14 cellular contexts compared by ENCODE assay signal in the genomic region with DNA sequence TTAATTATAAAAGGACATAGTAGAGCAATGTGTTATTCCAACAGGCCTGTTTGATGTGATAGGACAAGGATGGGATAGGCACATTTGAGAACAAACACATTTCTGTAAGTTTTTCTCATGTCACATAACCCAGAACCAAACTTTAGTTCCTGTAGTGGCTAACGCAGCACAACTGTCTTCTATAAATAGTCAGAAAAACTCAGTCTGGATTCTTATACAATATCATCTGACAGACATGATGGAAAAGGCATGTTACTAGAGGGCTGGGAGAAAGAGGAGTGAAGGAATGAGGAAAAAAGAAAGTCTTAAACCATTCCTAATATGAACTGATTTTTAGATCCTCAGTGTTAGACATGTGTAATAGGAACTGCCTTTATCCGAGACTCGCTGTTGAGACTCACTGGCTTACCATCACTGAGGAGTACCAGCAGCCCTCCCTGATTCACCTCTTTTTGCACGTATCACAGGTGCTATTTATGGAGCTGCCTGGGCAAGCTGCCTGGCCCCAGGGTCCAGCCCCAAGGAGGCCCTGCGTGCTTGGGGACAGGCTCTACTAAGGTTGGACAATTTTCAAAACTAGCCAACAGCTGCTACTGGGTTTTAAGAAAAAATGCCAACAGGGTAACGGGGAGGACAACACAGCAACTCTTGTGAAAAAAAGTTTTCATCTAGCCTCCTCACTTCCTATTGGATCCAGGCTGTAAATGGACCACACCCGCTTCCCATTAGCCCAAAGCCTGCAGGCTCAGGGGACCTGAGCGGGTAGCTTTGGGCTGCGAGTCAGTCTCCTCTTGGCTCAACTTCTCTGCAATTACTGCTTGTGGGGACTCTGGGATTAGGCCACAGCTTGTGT. TPM values are rescaled to one million over a fixed set of nuclear protein-coding genes. Genes with fewer than 3 reads are reported as not detected.
DNase-seq lines count a peak whose midpoint lies in the region; ATAC-seq and TF ChIP-seq lines count a peak whose summit lies in the region.
"Had no signal": no experiment of that assay in that cellular context is flagged by ENCODE, and none has a peak within 500 bp of the region (broad histone marks: within the 10 kb centered on the region; RNA-seq: fewer than 3 reads in every experiment).

No MANE protein-coding gene starts in this region.

- TF ChIP-seq CTCF in foreskin keratinocyte (conservative IDR thresholded peaks at IDR 0.05) (no peak), osteoblast (IDR thresholded peaks at IDR 0.05; ENCODE audit: extremely low read depth, low read depth, low read length) (no peak)

- H2AFZ ChIP-seq in osteoblast (ENCODE audit: low read length), result peak overlapping the region; percentile 32

- no peaks in the 10 kb centered on the region for H4K20me1 ChIP-seq in osteoblast (ENCODE audit: insufficient read depth, low read length)

- no peak overlapping the region for H3K4me3 ChIP-seq in osteoblast (ENCODE audit: insufficient read depth, low read length)

- H3K27me3 ChIP-seq in foreskin keratinocyte (no peaks in the 10 kb centered on the region), osteoblast (ENCODE audit: insufficient read depth, low read length) (no peaks in the 10 kb centered on the region)

- ATAC-seq in foreskin keratinocyte, result peak; percentile 61
- no peak for ATAC-seq in HG03460 (IDR thresholded peaks at IDR 0.05; ENCODE audit: unreplicated experiment)
- ATAC-seq: stimulated activated effector memory CD8-positive, alpha-beta T cell treated with anti-CD3 and anti-CD28 coated beads, Interleukin-12 subunit alpha, Interleukin-12 subunit beta, amount 100 ng/mL, for 72 hours had no signal

- peaks cover 5% of the 10 kb centered on the region for H3K4me1 ChIP-seq in foreskin keratinocyte
- H3K4me1 ChIP-seq in osteoblast (ENCODE audit: insufficient read depth, low read length), result peaks cover 4% of the 10 kb centered on the region

- H3K79me2 ChIP-seq in osteoblast (ENCODE audit: insufficient read depth, low read length), result no peaks in the 10 kb centered on the region

- DNase-seq in AG20443 (ENCODE audit: low spot score) (peak; percentile 71), T1000 (lab: John Stamatoyannopoulos, UW) (peak; percentile 12), foreskin keratinocyte (peak in 1 of 2 donors; percentile 35), osteoblast (ENCODE audit: insufficient read length, low spot score, missing footprints) (peak; percentile 30), retina (no peak), occipital lobe (lab: John Stamatoyannopoulos, UW) (no peak)
- DNase-seq in effector CD4-positive, alpha-beta T cell, result no peak
- DNase-seq: activated gamma-delta T cell treated with Interleukin-2 at 50 U/mL for 16 hours; effector memory CD4-positive, alpha-beta T cell; kidney; NCI-H345; SW 1271 had no signal

- no peak overlapping the region for H3K27ac ChIP-seq in foreskin keratinocyte
- H3K27ac ChIP-seq in osteoblast (ENCODE audit: low read depth, low read length), result no peak overlapping the region

- peak overlapping the region; percentile 2 for H3K4me2 ChIP-seq in osteoblast (ENCODE audit: insufficient read depth, low read length)

- no peaks in the 10 kb centered on the region for H3K36me3 ChIP-seq in osteoblast (ENCODE audit: insufficient read depth, low read length)

- no peaks in the 10 kb centered on the region for H3K9me3 ChIP-seq in osteoblast (ENCODE audit: low read depth, low read length)

RNA-seq across cellular contexts. Expression of gene SERBP1, which starts 30.7 kb away (rescaled TPM):
- total RNA-seq in foreskin keratinocyte, result 278 and 366 TPM in 2 replicates
- polyA plus RNA-seq in foreskin keratinocyte, result 212 and 259 TPM in 2 replicates
- 152 and 161 TPM in 2 replicates for total RNA-seq in osteoblast
- 188 TPM for total RNA-seq in occipital lobe

Comparison
In these comparisons a context has a peak if more than half of its experiments do, and no peak if none do; other contexts are left out.
1. DNase-seq: peak in AG20443 (single experiment), T1000 (single experiment) and osteoblast (single experiment); none in effector CD4-positive, alpha-beta T cell (single experiment), retina (single experiment) and occipital lobe (single experiment).